In genomic region chr14:77921820-77922219, GRCh38 we compare ENCODE assay signal across 20 cellular contexts.
DNase-seq lines count a peak whose midpoint lies in the region; ATAC-seq, FAIRE-seq and TF ChIP-seq lines count a peak whose summit lies in the region.
"Had no signal": no experiment of that assay in that cellular context is flagged by ENCODE, and none has a peak within 500 bp of the region (broad histone marks: within the 10 kb centered on the region; RNA-seq: fewer than 3 reads in every experiment).

No MANE protein-coding gene starts in this region.

- H3K9ac ChIP-seq in SK-N-SH (no peak overlapping the region), K562 (ENCODE audit: insufficient read depth in 1 of 2, low read depth in 2 of 2, low read length in 2 of 2) (peak overlapping the region in 1 of 2 experiments; percentile 73; a peak in 2 of 4 replicates)
- H3K9ac ChIP-seq: BLaER1 treated with 17β-estradiol and CSF1 and Interleukin-3, amounts not matched to agents 10 nM and 100 nM had no signal

- H4K20me1 ChIP-seq in SK-N-SH (ENCODE audit: insufficient read depth): no peaks in the 10 kb centered on the region
- no peaks in the 10 kb centered on the region for H4K20me1 ChIP-seq in K562 (replicated peaks; ENCODE audit: control insufficient read depth, insufficient read depth, low read length)
- H4K20me1 ChIP-seq: BLaER1 treated with 17β-estradiol and CSF1 and Interleukin-3, amounts not matched to agents 10 nM and 100 nM had no signal

- no TSS peak for BruUV-seq in K562 (replicated peaks; lab: Mats Ljungman, UMichigan)

- H2AFZ ChIP-seq in SK-N-SH (ENCODE audit: low read depth) (no peak overlapping the region), K562 (ENCODE audit: low read depth, low read length) (no peak overlapping the region)

- H3K4me3 ChIP-seq in SK-N-SH (ENCODE audit: low read depth in 2 of 2, low read length in 1 of 2) (no peak overlapping the region), K562 (no peak overlapping the region), right cardiac atrium (ENCODE audit: low read length) (no peak overlapping the region)
- H3K4me3 ChIP-seq: A549; BLaER1 treated with 17β-estradiol and CSF1 and Interleukin-3, amounts not matched to agents 10 nM and 100 nM had no signal

- DNase-seq in SK-N-SH (no peak), K562 (ENCODE audit: extremely low read depth in 1 of 4, low spot score in 3 of 4) (no peak), right cardiac atrium (no peak)
- DNase-seq: AML-193; Caco-2; Calu3; CD4-positive, alpha-beta T cell; CD8-positive, alpha-beta T cell; DMS79 treated with DMSO at 0.1 percent for 48 hours; GF-D8 had no signal

- TF ChIP-seq RAD21 in SK-N-SH (IDR thresholded peaks at IDR 0.05; ENCODE audit: low read length) (no peak), K562 (CRISPR knock-in tag; conservative IDR thresholded peaks at IDR 0.05 in 1 of 2, IDR thresholded peaks at IDR 0.05 in 1 of 2) (no peak)

- no peaks in the 10 kb centered on the region for H3K9me1 ChIP-seq in K562 (ENCODE audit: control insufficient read depth, insufficient read depth, low read length)

- H3K36me3 ChIP-seq in SK-N-SH (replicated peaks in 1 of 2; ENCODE audit: control insufficient read depth in 1 of 2, insufficient read depth in 2 of 2, low read length in 1 of 2) (no peaks in the 10 kb centered on the region), K562 (ENCODE audit: control insufficient read depth, insufficient read depth, low read length) (no peaks in the 10 kb centered on the region)

- intact Hi-C loops in K562 (cut with micrococcal nuclease): loop anchor here (2.0 kb wide), 1 partner anchor 59 kb away; no protein-coding TSS in a partner anchor
- intact Hi-C loops in right cardiac atrium (cut with DNase I): no loop called here

- H3K4me1 ChIP-seq in SK-N-SH (ENCODE audit: control insufficient read depth in 1 of 2, insufficient read depth in 2 of 2, low read depth in 1 of 2, low read length in 1 of 2) (peaks cover 0 to 57% of the 10 kb centered on the region in 2 experiments; a peak in 2 of 4 replicates), K562 (replicated peaks in 1 of 2; ENCODE audit: control insufficient read depth in 2 of 2, insufficient read depth in 2 of 2, low read length in 2 of 2) (peaks cover 49 to 62% of the 10 kb centered on the region in 2 experiments), right cardiac atrium (ENCODE audit: control insufficient read depth, insufficient read depth, low read length) (no peaks in the 10 kb centered on the region)
- H3K4me1 ChIP-seq: A549, Caco-2 had no signal

- CTCF ChIA-PET in SK-N-SH (lab: Yijun Ruan, JAX) (interaction anchor here (1.2 to 2.3 kb wide), 4 partner anchors 45 to 60 kb away, joined by 3 to 7 read pairs (median 5); no protein-coding TSS in a partner anchor), K562 (lab: Yijun Ruan, JAX; ENCODE audit: low intra/inter-chr PET ratio) (no interaction called here)

- H3K9me2 ChIP-seq in SK-N-SH: no peaks in the 10 kb centered on the region

- no peak for ATAC-seq in SK-N-SH treated with all-trans-retinoic acid at 6 μM for 48 hours
- no peak for ATAC-seq in K562
- no peak for ATAC-seq in GM19023 (IDR thresholded peaks at IDR 0.05; ENCODE audit: unreplicated experiment)
- no peak for ATAC-seq in right cardiac atrium
- ATAC-seq: A549; CD8-positive, alpha-beta T cell had no signal

- H3K79me2 ChIP-seq in SK-N-SH (ENCODE audit: insufficient read depth): no peaks in the 10 kb centered on the region
- H3K79me2 ChIP-seq in K562 (ENCODE audit: control insufficient read depth, insufficient read depth, low read length): no peaks in the 10 kb centered on the region

- H3K9me3 ChIP-seq in SK-N-SH (no peaks in the 10 kb centered on the region), K562 (replicated peaks; ENCODE audit: control insufficient read depth, insufficient read depth, low read depth, low read length) (no peaks in the 10 kb centered on the region), right cardiac atrium (ENCODE audit: control insufficient read depth, low read length) (no peaks in the 10 kb centered on the region)
- H3K9me3 ChIP-seq: Caco-2 had no signal

- TF ChIP-seq EP300 in SK-N-SH (IDR thresholded peaks at IDR 0.05; ENCODE audit: borderline replicate concordance in 1 of 2, low read depth in 1 of 2, low read length in 1 of 2) (peak in 1 of 2 experiments; percentile 63; a peak in 2 of 4 replicates), K562 (IDR thresholded peaks at IDR 0.05; ENCODE audit: low read length) (no peak)

- no peak overlapping the region for H3K4me2 ChIP-seq in SK-N-SH
- no peak overlapping the region for H3K4me2 ChIP-seq in K562 (ENCODE audit: insufficient read depth, low read length)
- H3K4me2 ChIP-seq: A549; BLaER1 treated with 17β-estradiol and CSF1 and Interleukin-3, amounts not matched to agents 10 nM and 100 nM had no signal

- in situ Hi-C loops in K562 (cut with MboI): no loop called here

- TF ChIP-seq CTCF in SK-N-SH (IDR thresholded peaks at IDR 0.05) (no peak), VCaP (conservative IDR thresholded peaks at IDR 0.05) (no peak), K562 (IDR thresholded peaks at IDR 0.05 in 2 of 3, conservative IDR thresholded peaks at IDR 0.05 in 1 of 3; ENCODE audit: insufficient read depth in 2 of 3, low read depth in 1 of 3, low read length in 3 of 3) (no peak)

- H3F3A ChIP-seq in SK-N-SH (replicated peaks; ENCODE audit: insufficient read depth): no peaks in the 10 kb centered on the region

- no peak for TF ChIP-seq POLR2A in K562 (conservative IDR thresholded peaks at IDR 0.05)

- H3K27ac ChIP-seq in SK-N-SH (ENCODE audit: low read depth in 2 of 2, low read length in 1 of 2) (peak overlapping the region in 1 of 2 experiments; percentile 98; a peak in 2 of 4 replicates), VCaP (peak overlapping the region; percentile 85; the same call in 1 of the 2 replicates), K562 (ENCODE audit: extremely low read depth, low read depth, low read length) (peak overlapping the region; percentile 54), right cardiac atrium (ENCODE audit: low read length) (no peak overlapping the region)
- H3K27ac ChIP-seq: 22Rv1; A549; BLaER1 treated with 17β-estradiol and CSF1 and Interleukin-3, amounts not matched to agents 10 nM and 100 nM; C4-2B had no signal

- no peaks in the 10 kb centered on the region for H3K27me3 ChIP-seq in SK-N-SH (ENCODE audit: insufficient read depth)
- H3K27me3 ChIP-seq in K562 (ENCODE audit: control insufficient read depth in 2 of 2, insufficient read depth in 2 of 2, low read length in 2 of 2): no peaks in the 10 kb centered on the region
- H3K27me3 ChIP-seq in right cardiac atrium (ENCODE audit: control insufficient read depth, insufficient read depth): no peaks in the 10 kb centered on the region
- H3K27me3 ChIP-seq: BLaER1 treated with 17β-estradiol and CSF1 and Interleukin-3, amounts not matched to agents 10 nM and 100 nM had no signal

- POLR2A ChIA-PET in SK-N-SH (lab: Yijun Ruan, JAX) (no interaction called here), K562 (lab: Yijun Ruan, JAX) (interaction anchor here (1.7 to 2.0 kb wide), 2 partner anchors 8 to 29 kb away, joined by 4 to 9 read pairs; no protein-coding TSS in a partner anchor)

- no peak for FAIRE-seq in K562 (lab: Jason Lieb, UNC)
- FAIRE-seq: A549, D721Med, G401.6, GM12891 had no signal

- 22% methylated on average over 2 of the region's 2 CpGs for WGBS in SK-N-SH (ENCODE audit: low lambda C conversion rate)
- WGBS in K562 (ENCODE audit: insufficient coverage, low coverage, missing lambda C conversion rate): 56% methylated on average over 2 of the region's 2 CpGs
- 95% methylated on average over 2 of the region's 2 CpGs for WGBS in right cardiac atrium

TF ChIP-seq in SK-N-SH, 30 proteins besides CTCF, POLR2A, EP300 and RAD21:
- TF ChIP-seq GATA2 (CRISPR knock-in tag; IDR thresholded peaks at IDR 0.05): peak; percentile 43
- TF ChIP-seq TEAD4 (IDR thresholded peaks at IDR 0.05; ENCODE audit: borderline replicate concordance, insufficient read depth): no peak
- TF ChIP-seq IRF3 (IDR thresholded peaks at IDR 0.05; ENCODE audit: low read depth, low read length): no peak

TF ChIP-seq in SK-N-SH treated with all-trans-retinoic acid at 6 μM for 48 hours, 23 proteins besides CTCF, POLR2A, EP300 and RAD21 (continues in another document):
- no peak for TF ChIP-seq CSDC2 (CRISPR knock-in tag; IDR thresholded peaks at IDR 0.05)
- no peak for TF ChIP-seq PATZ1 (CRISPR knock-in tag; IDR thresholded peaks at IDR 0.05; ENCODE audit: borderline replicate concordance)
- TF ChIP-seq GLIS3 (CRISPR knock-in tag; IDR thresholded peaks at IDR 0.05): no peak
- TF ChIP-seq ISL1 (CRISPR knock-in tag; IDR thresholded peaks at IDR 0.05): no peak

TF ChIP-seq in K562, 482 proteins besides CTCF, POLR2A, EP300 and RAD21:
- peak; percentile 53 for TF ChIP-seq MEIS2 (IDR thresholded peaks at IDR 0.05; ENCODE audit: partially characterized antibody)
- TF ChIP-seq RBM34 (IDR thresholded peaks at IDR 0.05; ENCODE audit: borderline replicate concordance, insufficient read depth, low read length): no peak
- TF ChIP-seq PBX2 (CRISPR knock-in tag; IDR thresholded peaks at IDR 0.05; ENCODE audit: low read depth): no peak
- TF ChIP-seq PBX2 (tag; conservative IDR thresholded peaks at IDR 0.05; ENCODE audit: low read depth): peak; percentile 75

Comparison
In these comparisons a context has a peak if more than half of its experiments do, and no peak if none do; other contexts are left out.
1. Of the 27 proteins assayed by ChIP-seq in both K562 and SK-N-SH: peak only in K562: none; only in SK-N-SH: GATA2; in both: none; in neither: 25; mixed calls (peak in some experiments, not most) for 1.